Comparison of ENCODE assay signal across 22 cellular contexts in genomic region chr2:241030333-241030680, GRCh38.
"Had no signal": no experiment of that assay in that cellular context is flagged by ENCODE, and none has a peak within 500 bp of the region (broad histone marks: within the 10 kb centered on the region; RNA-seq: fewer than 3 reads in every experiment).

No MANE protein-coding gene starts in this region.

- H3K27me3 Mint-ChIP-seq: central memory CD8-positive, alpha-beta T cell; stimulated activated memory B cell treated with anti-CD40 and anti-IgM and Interleukin-4, amounts not matched to agents 10 μg/mL and 1 μg/mL and 100 μg/mL, for 72 hours; stimulated activated naive CD8-positive, alpha-beta T cell treated with anti-CD3 and anti-CD28 coated beads, Interleukin-15, Interleukin-2, amounts not matched to agents 100 ng/mL and 50 ng/mL, for 24 hours had no signal

- H3K4me3 ChIP-seq: esophagus muscularis mucosa, gastroesophageal sphincter, psoas muscle, spleen, tibial artery had no signal

- H3K27me3 ChIP-seq: spleen had no signal

- H3K4me3 Mint-ChIP-seq: central memory CD8-positive, alpha-beta T cell; dendritic cell treated with granulocyte-macrophage colony-stimulating factor and Interleukin-4, amounts not matched to agents 40 ng/mL and 50 ng/mL, for 4 days; effector memory CD8-positive, alpha-beta T cell; natural killer cell; neural crest cell; stimulated activated memory B cell treated with anti-CD40 and anti-IgM and Interleukin-4, amounts not matched to agents 10 μg/mL and 1 μg/mL and 100 μg/mL, for 72 hours; stimulated activated naive CD8-positive, alpha-beta T cell treated with anti-CD3 and anti-CD28 coated beads, Interleukin-15, Interleukin-2, amounts not matched to agents 100 ng/mL and 50 ng/mL, for 24 hours had no signal

- H3K27ac ChIP-seq: epithelial cell of prostate, esophagus muscularis mucosa, gastroesophageal sphincter, psoas muscle, spleen, tibial artery had no signal

- H3K27ac Mint-ChIP-seq: dendritic cell treated with granulocyte-macrophage colony-stimulating factor and Interleukin-4, amounts not matched to agents 40 ng/mL and 50 ng/mL, for 4 days; effector memory CD8-positive, alpha-beta T cell; natural killer cell; stimulated activated memory B cell treated with anti-CD40 and anti-IgM and Interleukin-4, amounts not matched to agents 10 μg/mL and 1 μg/mL and 100 μg/mL, for 72 hours; stimulated activated naive CD8-positive, alpha-beta T cell treated with anti-CD3 and anti-CD28 coated beads, Interleukin-15, Interleukin-2, amounts not matched to agents 100 ng/mL and 50 ng/mL, for 24 hours had no signal

- H3K4me1 ChIP-seq: psoas muscle, spleen had no signal

- H3K4me1 Mint-ChIP-seq: central memory CD8-positive, alpha-beta T cell; natural killer cell; neural crest cell had no signal

- DNase-seq: effector memory CD8-positive, alpha-beta T cell; foreskin fibroblast; glutamatergic neuron; left colon; mammary epithelial cell; natural killer cell; nucleus accumbens; retina; stimulated activated CD4-positive, alpha-beta T cell treated with anti-CD3 and anti-CD28 coated beads, Interleukin-15, amount 100 ng/mL, for 24 hours; stimulated activated CD4-positive, alpha-beta T cell treated with anti-CD3 and anti-CD28 coated beads, Interleukin-1b, Interleukin-23, amount 100 ng/mL, for 48 hours; stimulated activated CD4-positive, alpha-beta T cell treated with anti-CD3 and anti-CD28 coated beads, Interleukin-4, amount 100 ng/mL, for 24 hours; tibial artery had no signal
